In the genomic region with DNA sequence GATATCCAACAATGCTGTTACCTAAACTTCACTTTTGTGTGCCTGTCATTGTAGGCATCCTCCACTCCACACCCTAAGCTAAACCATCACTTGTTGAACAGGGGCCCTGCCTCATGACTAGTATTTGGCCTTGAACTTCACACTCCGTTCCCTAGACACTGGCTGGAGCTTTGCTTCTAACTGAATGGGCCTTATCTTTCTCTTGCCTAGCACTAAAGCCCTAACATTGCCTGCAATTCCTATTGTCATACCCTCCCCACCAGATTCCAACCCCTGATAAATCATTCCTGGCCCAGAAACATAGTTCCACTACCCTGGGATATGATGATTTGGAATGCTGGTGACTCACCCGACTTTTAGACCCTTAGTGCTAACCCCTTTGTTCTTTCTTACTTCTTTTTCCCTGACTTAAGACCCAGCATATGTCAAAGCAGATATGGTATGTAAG, we compare ENCODE assay signal across 14 cellular contexts. TPM values are rescaled to one million over a fixed set of nuclear protein-coding genes. Genes with fewer than 3 reads are reported as not detected.
A peak's percentile ranks its signal among the peaks of the same experiment; 100 is the strongest.
DNase-seq lines count a peak whose midpoint lies in the region; TF ChIP-seq lines count a peak whose summit lies in the region.
"Had no signal": no experiment of that assay in that cellular context is flagged by ENCODE, and none has a peak within 500 bp of the region (broad histone marks: within the 10 kb centered on the region; RNA-seq: fewer than 3 reads in every experiment).

No MANE protein-coding gene starts in this region.

- H3K4me3 ChIP-seq in HUES64 (ENCODE audit: low read length): no peak overlapping the region
- no peak overlapping the region for H3K4me3 ChIP-seq in coronary artery
- H3K4me3 ChIP-seq: ascending aorta, skin epidermis had no signal

- no peaks in the 10 kb centered on the region for H3K9me3 Mint-ChIP-seq in activated T-helper 2 cell treated with anti-CD3 and anti-CD28 coated beads, Interferon-gamma antibody, Interleukin-2, Interleukin-4, amounts not matched to agents 10 μg/mL and 5 μg/mL and 100 μg/mL, durations not matched to agents 14 hours and 24 hours and 36 hours
- H3K9me3 Mint-ChIP-seq: activated T-helper 17 cell treated with anti-CD3 and anti-CD28 coated beads, Interleukin-2, amount 50 U/mL, for 72 hours; naive thymus-derived CD4-positive, alpha-beta T cell had no signal

- peaks cover 27% of the 10 kb centered on the region for H3K4me1 ChIP-seq in HUES64 (ENCODE audit: insufficient read depth, low read length)
- H3K4me1 ChIP-seq: ascending aorta had no signal

- peaks cover 3% of the 10 kb centered on the region for H3K27me3 Mint-ChIP-seq in activated T-helper 2 cell treated with anti-CD3 and anti-CD28 coated beads, Interferon-gamma antibody, Interleukin-2, Interleukin-4, amounts not matched to agents 10 μg/mL and 5 μg/mL and 100 μg/mL, durations not matched to agents 14 hours and 24 hours and 36 hours (ENCODE audit: low read depth)
- H3K27me3 Mint-ChIP-seq: activated T-helper 17 cell treated with anti-CD3 and anti-CD28 coated beads, Interleukin-2, amount 50 U/mL, for 72 hours had no signal

- H3K9ac ChIP-seq in HUES64 (ENCODE audit: low read depth, low read length): no peak overlapping the region

- no peaks in the 10 kb centered on the region for H3K9me3 ChIP-seq in HUES64 (ENCODE audit: insufficient read depth, low read depth, low read length)
- H3K9me3 ChIP-seq: ascending aorta had no signal

- H3K27ac ChIP-seq in HUES64 (ENCODE audit: low read depth, low read length): peak overlapping the region; percentile 24; the same call in 1 of the 2 replicates
- no peak overlapping the region for H3K27ac ChIP-seq in coronary artery
- H3K27ac ChIP-seq: ascending aorta, skin epidermis had no signal

- no peaks in the 10 kb centered on the region for H3K36me3 ChIP-seq in HUES64 (ENCODE audit: insufficient read depth, low read length)
- H3K36me3 ChIP-seq: ascending aorta had no signal

- no peaks in the 10 kb centered on the region for H3K36me3 Mint-ChIP-seq in activated T-helper 2 cell treated with anti-CD3 and anti-CD28 coated beads, Interferon-gamma antibody, Interleukin-2, Interleukin-4, amounts not matched to agents 10 μg/mL and 5 μg/mL and 100 μg/mL, durations not matched to agents 14 hours and 24 hours and 36 hours (ENCODE audit: low read depth)
- H3K36me3 Mint-ChIP-seq: naive thymus-derived CD4-positive, alpha-beta T cell had no signal

- no peaks in the 10 kb centered on the region for H3K4me1 Mint-ChIP-seq in activated T-helper 2 cell treated with anti-CD3 and anti-CD28 coated beads, Interferon-gamma antibody, Interleukin-2, Interleukin-4, amounts not matched to agents 10 μg/mL and 5 μg/mL and 100 μg/mL, durations not matched to agents 14 hours and 24 hours and 36 hours (ENCODE audit: low read depth)
- H3K4me1 Mint-ChIP-seq: activated T-helper 17 cell treated with anti-CD3 and anti-CD28 coated beads, Interleukin-2, amount 50 U/mL, for 72 hours had no signal

- no peak overlapping the region for H3K4me3 Mint-ChIP-seq in activated T-helper 2 cell treated with anti-CD3 and anti-CD28 coated beads, Interferon-gamma antibody, Interleukin-2, Interleukin-4, amounts not matched to agents 10 μg/mL and 5 μg/mL and 100 μg/mL, durations not matched to agents 14 hours and 24 hours and 36 hours (ENCODE audit: low read depth)
- H3K4me3 Mint-ChIP-seq: activated T-helper 17 cell treated with anti-CD3 and anti-CD28 coated beads, Interleukin-2, amount 50 U/mL, for 72 hours; naive thymus-derived CD4-positive, alpha-beta T cell had no signal

- H3K27me3 ChIP-seq in HUES64 (ENCODE audit: insufficient read depth, low read length): no peaks in the 10 kb centered on the region
- H3K27me3 ChIP-seq: ascending aorta had no signal

- WGBS in HUES64: 76% methylated on average over 2 of the region's 2 CpGs

- intact Hi-C loops in activated T-helper 2 cell treated with anti-CD3 and anti-CD28 coated beads, Interferon-gamma antibody, Interleukin-2, Interleukin-4, amounts not matched to agents 10 μg/mL and 5 μg/mL and 100 μg/mL, durations not matched to agents 14 hours and 24 hours and 36 hours (cut with micrococcal nuclease): no loop called here

- TF ChIP-seq CTCF in coronary artery (IDR thresholded peaks at IDR 0.05): no peak

- no peak overlapping the region for H3K27ac Mint-ChIP-seq in activated T-helper 2 cell treated with anti-CD3 and anti-CD28 coated beads, Interferon-gamma antibody, Interleukin-2, Interleukin-4, amounts not matched to agents 10 μg/mL and 5 μg/mL and 100 μg/mL, durations not matched to agents 14 hours and 24 hours and 36 hours
- H3K27ac Mint-ChIP-seq: activated T-helper 17 cell treated with anti-CD3 and anti-CD28 coated beads, Interleukin-2, amount 50 U/mL, for 72 hours; naive thymus-derived CD4-positive, alpha-beta T cell had no signal

- DNase-seq in astrocyte of the hippocampus (ENCODE audit: low read depth, low spot score) (peak; percentile 83), lung microvascular endothelial cell (ENCODE audit: low read depth in 2 of 2) (peak; percentile 15 to 60), pons (ENCODE audit: low spot score) (no peak), GM03348 (ENCODE audit: low spot score) (no peak), coronary artery (ENCODE audit: low spot score) (no peak)
- DNase-seq in activated T-helper 2 cell treated with anti-CD3 and anti-CD28 coated beads, Interferon-gamma antibody, Interleukin-2, Interleukin-4, amounts not matched to agents 10 μg/mL and 5 μg/mL and 100 μg/mL, durations not matched to agents 14 hours and 24 hours and 36 hours (ENCODE audit: low spot score): no peak
- DNase-seq: activated CD4-positive, alpha-beta T cell treated with anti-CD3 and anti-CD28 coated beads for 1 hour; effector CD4-positive, alpha-beta T cell; Kasumi-1; naive thymus-derived CD4-positive, alpha-beta T cell had no signal

RNA-seq across cellular contexts. Expression of gene ITGB8, which starts 24.2 kb away (rescaled TPM):
- polyA plus RNA-seq in HUES64 (2013, experiment 1 of 2): 1.9 TPM
- polyA plus RNA-seq in HUES64 (2013, experiment 2 of 2): 2.6 TPM
- total RNA-seq in lung microvascular endothelial cell: 2.6 and 31.2 TPM in 2 replicates
- 0.05 TPM in 1 of 2 replicates, not detected in the other for total RNA-seq in activated T-helper 2 cell treated with anti-CD3 and anti-CD28 coated beads, Interferon-gamma antibody, Interleukin-2, Interleukin-4, amounts not matched to agents 10 μg/mL and 5 μg/mL and 100 μg/mL, durations not matched to agents 14 hours and 24 hours and 36 hours
- polyA plus RNA-seq: naive thymus-derived CD4-positive, alpha-beta T cell had no signal

Comparison
In these comparisons a context has a peak if more than half of its experiments do, and no peak if none do; other contexts are left out.
1. DNase-seq: peak in astrocyte of the hippocampus (single experiment) and lung microvascular endothelial cell (2 of 2); none in activated T-helper 2 cell treated with anti-CD3 and anti-CD28 coated beads, Interferon-gamma antibody, Interleukin-2, Interleukin-4, amounts not matched to agents 10 μg/mL and 5 μg/mL and 100 μg/mL, durations not matched to agents 14 hours and 24 hours and 36 hours (single experiment), pons (single experiment), GM03348 (single experiment) and coronary artery (single experiment).